Comparison of ENCODE assay signal across 14 cellular contexts in the genomic region with DNA sequence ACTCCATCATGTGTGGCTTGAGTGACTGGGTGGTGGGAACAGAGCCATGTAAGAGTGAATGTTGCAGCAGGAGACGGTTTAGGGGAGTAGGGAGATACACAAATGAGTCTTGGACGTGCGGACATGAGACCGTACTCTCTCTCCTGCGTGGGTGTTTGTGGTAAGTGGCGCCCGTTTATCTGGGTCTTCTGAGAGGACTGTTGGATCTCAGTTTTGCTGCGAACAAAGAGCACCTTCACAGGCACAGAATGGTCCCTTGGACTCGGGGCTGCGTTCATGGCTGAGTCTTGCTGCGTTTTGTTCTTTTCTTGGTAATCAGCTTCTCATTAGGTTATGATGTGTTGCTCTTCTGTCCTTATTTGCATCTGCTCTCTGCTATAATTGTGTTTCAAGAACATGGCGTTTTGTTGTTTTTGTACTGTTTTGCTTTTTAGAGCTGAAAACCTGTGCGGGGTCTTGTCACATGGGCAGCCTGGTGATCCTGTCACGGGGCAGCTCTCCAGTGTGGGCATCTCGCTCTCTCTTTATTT. TPM values are rescaled to one million over a fixed set of nuclear protein-coding genes. Genes with fewer than 3 reads are reported as not detected.
DNase-seq lines count a peak whose midpoint lies in the region; ATAC-seq, FAIRE-seq and TF ChIP-seq lines count a peak whose summit lies in the region.
"Had no signal": no experiment of that assay in that cellular context is flagged by ENCODE, and none has a peak within 500 bp of the region (broad histone marks: within the 10 kb centered on the region; RNA-seq: fewer than 3 reads in every experiment).

No MANE protein-coding gene starts in this region.

- ATAC-seq in stimulated activated naive CD8-positive, alpha-beta T cell treated with anti-CD3 and anti-CD28 coated beads, Interleukin-15, amount 100 ng/mL, for 72 hours, result no peak
- ATAC-seq in activated CD8-positive, alpha-beta T cell treated with anti-CD3 and anti-CD28 coated beads for 36 hours, result no peak
- ATAC-seq in left colon, result no peak
- no peak for ATAC-seq in HG03097 (IDR thresholded peaks at IDR 0.05; ENCODE audit: low FRiP score, unreplicated experiment)
- ATAC-seq: esophagus mucosa had no signal

- DNase-seq in stimulated activated naive CD8-positive, alpha-beta T cell treated with anti-CD3 and anti-CD28 coated beads, Interleukin-15, amount 100 ng/mL, for 72 hours, result no peak
- DNase-seq in bronchial epithelial cell (ENCODE audit: low read depth), result no peak
- DNase-seq in middle frontal gyrus (ENCODE audit: extremely low spot score, low spot score), result peak; percentile 37
- DNase-seq in iPS-NIHi11 (ENCODE audit: low spot score), result no peak
- no peak for DNase-seq in activated CD8-positive, alpha-beta T cell treated with anti-CD3 and anti-CD28 coated beads for 36 hours
- DNase-seq in left colon, result no peak
- DNase-seq: activated naive CD4-positive, alpha-beta T cell; MV-4-11; NCI-H2171 treated with DMSO at 0.1 percent for 48 hours; stimulated activated CD4-positive, alpha-beta T cell treated with anti-CD3 and anti-CD28 coated beads, Interleukin-12 subunit alpha, Interleukin-12 subunit beta, amount 100 ng/mL, for 4 hours had no signal

- no peak for TF ChIP-seq CTCF in bronchial epithelial cell (IDR thresholded peaks at IDR 0.05; ENCODE audit: insufficient read depth, low read length, severe bottlenecking)
- no peak for TF ChIP-seq CTCF in activated CD8-positive, alpha-beta T cell treated with anti-CD3 and anti-CD28 coated beads for 36 hours (IDR thresholded peaks at IDR 0.05)

- FAIRE-seq in bronchial epithelial cell (lab: Jason Lieb, UNC), result peak; percentile 50

- no peaks in the 10 kb centered on the region for H3K27me3 Mint-ChIP-seq in stimulated activated naive CD8-positive, alpha-beta T cell treated with anti-CD3 and anti-CD28 coated beads, Interleukin-15, Interleukin-2, amounts not matched to agents 100 ng/mL and 50 ng/mL, for 24 hours
- no peaks in the 10 kb centered on the region for H3K27me3 Mint-ChIP-seq in stimulated activated naive CD8-positive, alpha-beta T cell treated with anti-CD3 and anti-CD28 coated beads, Interleukin-15, amount 100 ng/mL, for 72 hours
- H3K27me3 Mint-ChIP-seq in activated CD8-positive, alpha-beta T cell treated with anti-CD3 and anti-CD28 coated beads for 36 hours, result no peaks in the 10 kb centered on the region
- H3K27me3 Mint-ChIP-seq: type B pancreatic cell had no signal

- H3K27ac Mint-ChIP-seq in stimulated activated naive CD8-positive, alpha-beta T cell treated with anti-CD3 and anti-CD28 coated beads, Interleukin-15, Interleukin-2, amounts not matched to agents 100 ng/mL and 50 ng/mL, for 24 hours, result peak overlapping the region; percentile 4
- no peak overlapping the region for H3K27ac Mint-ChIP-seq in stimulated activated naive CD8-positive, alpha-beta T cell treated with anti-CD3 and anti-CD28 coated beads, Interleukin-15, amount 100 ng/mL, for 72 hours
- H3K27ac Mint-ChIP-seq in activated CD8-positive, alpha-beta T cell treated with anti-CD3 and anti-CD28 coated beads for 36 hours, result no peak overlapping the region

- no peaks in the 10 kb centered on the region for H3K9me3 Mint-ChIP-seq in stimulated activated naive CD8-positive, alpha-beta T cell treated with anti-CD3 and anti-CD28 coated beads, Interleukin-15, Interleukin-2, amounts not matched to agents 100 ng/mL and 50 ng/mL, for 24 hours
- no peaks in the 10 kb centered on the region for H3K9me3 Mint-ChIP-seq in stimulated activated naive CD8-positive, alpha-beta T cell treated with anti-CD3 and anti-CD28 coated beads, Interleukin-15, amount 100 ng/mL, for 72 hours
- H3K9me3 Mint-ChIP-seq in activated CD8-positive, alpha-beta T cell treated with anti-CD3 and anti-CD28 coated beads for 36 hours, result no peaks in the 10 kb centered on the region
- H3K9me3 Mint-ChIP-seq: type B pancreatic cell had no signal

- no peak overlapping the region for H3K4me3 Mint-ChIP-seq in stimulated activated naive CD8-positive, alpha-beta T cell treated with anti-CD3 and anti-CD28 coated beads, Interleukin-15, Interleukin-2, amounts not matched to agents 100 ng/mL and 50 ng/mL, for 24 hours
- no peak overlapping the region for H3K4me3 Mint-ChIP-seq in stimulated activated naive CD8-positive, alpha-beta T cell treated with anti-CD3 and anti-CD28 coated beads, Interleukin-15, amount 100 ng/mL, for 72 hours
- no peak overlapping the region for H3K4me3 Mint-ChIP-seq in activated CD8-positive, alpha-beta T cell treated with anti-CD3 and anti-CD28 coated beads for 36 hours
- H3K4me3 Mint-ChIP-seq: type B pancreatic cell had no signal

- no peaks in the 10 kb centered on the region for H3K36me3 ChIP-seq in bronchial epithelial cell (ENCODE audit: control insufficient read depth, insufficient read depth, low read length)

- POLR2A ChIA-PET in activated CD8-positive, alpha-beta T cell treated with anti-CD3 and anti-CD28 coated beads for 36 hours (lab: Charles Lee), result interaction anchor here (0.6 kb wide), 1 partner anchor 81 kb away, joined by 3 read pairs; no protein-coding TSS in a partner anchor

- H3K36me3 Mint-ChIP-seq in stimulated activated naive CD8-positive, alpha-beta T cell treated with anti-CD3 and anti-CD28 coated beads, Interleukin-15, Interleukin-2, amounts not matched to agents 100 ng/mL and 50 ng/mL, for 24 hours (ENCODE audit: low read depth), result peaks cover 17% of the 10 kb centered on the region
- peaks cover 10% of the 10 kb centered on the region for H3K36me3 Mint-ChIP-seq in activated CD8-positive, alpha-beta T cell treated with anti-CD3 and anti-CD28 coated beads for 36 hours (ENCODE audit: low read depth)
- H3K36me3 Mint-ChIP-seq: type B pancreatic cell had no signal

- intact Hi-C loops in activated CD8-positive, alpha-beta T cell treated with anti-CD3 and anti-CD28 coated beads for 36 hours (cut with micrococcal nuclease), result no loop called here
- intact Hi-C loops in left colon (cut with DNase I, micrococcal nuclease), result no loop called here

- H3K4me3 ChIP-seq in bronchial epithelial cell (ENCODE audit: low read depth, low read length), result no peak overlapping the region

- H3K27me3 ChIP-seq in bronchial epithelial cell (ENCODE audit: control insufficient read depth, insufficient read depth, low read length), result no peaks in the 10 kb centered on the region

- CTCF ChIA-PET in activated CD8-positive, alpha-beta T cell treated with anti-CD3 and anti-CD28 coated beads for 36 hours (lab: Charles Lee), result interaction anchor here (1.6 kb wide), 1 partner anchor 44 kb away, joined by 4 read pairs; no protein-coding TSS in a partner anchor

- peaks cover 65% of the 10 kb centered on the region for H3K4me1 Mint-ChIP-seq in stimulated activated naive CD8-positive, alpha-beta T cell treated with anti-CD3 and anti-CD28 coated beads, Interleukin-15, Interleukin-2, amounts not matched to agents 100 ng/mL and 50 ng/mL, for 24 hours (ENCODE audit: low read depth)
- H3K4me1 Mint-ChIP-seq in stimulated activated naive CD8-positive, alpha-beta T cell treated with anti-CD3 and anti-CD28 coated beads, Interleukin-15, amount 100 ng/mL, for 72 hours, result peaks cover 74% of the 10 kb centered on the region
- H3K4me1 Mint-ChIP-seq in activated CD8-positive, alpha-beta T cell treated with anti-CD3 and anti-CD28 coated beads for 36 hours (ENCODE audit: low read depth), result peaks cover 60% of the 10 kb centered on the region

RNA-seq across cellular contexts. Expression of a gene that starts 28.5 kb away (rescaled TPM):
- total RNA-seq in bronchial epithelial cell (20.0 TPM in 2 replicates), left colon (10 to 100 TPM; 21.9 to 23.8 TPM)
- 10 to 100 TPM; 18.0 to 18.4 TPM for total RNA-seq in activated CD8-positive, alpha-beta T cell treated with anti-CD3 and anti-CD28 coated beads for 36 hours
